8 cellular contexts compared by ENCODE assay signal in the genomic region with DNA sequence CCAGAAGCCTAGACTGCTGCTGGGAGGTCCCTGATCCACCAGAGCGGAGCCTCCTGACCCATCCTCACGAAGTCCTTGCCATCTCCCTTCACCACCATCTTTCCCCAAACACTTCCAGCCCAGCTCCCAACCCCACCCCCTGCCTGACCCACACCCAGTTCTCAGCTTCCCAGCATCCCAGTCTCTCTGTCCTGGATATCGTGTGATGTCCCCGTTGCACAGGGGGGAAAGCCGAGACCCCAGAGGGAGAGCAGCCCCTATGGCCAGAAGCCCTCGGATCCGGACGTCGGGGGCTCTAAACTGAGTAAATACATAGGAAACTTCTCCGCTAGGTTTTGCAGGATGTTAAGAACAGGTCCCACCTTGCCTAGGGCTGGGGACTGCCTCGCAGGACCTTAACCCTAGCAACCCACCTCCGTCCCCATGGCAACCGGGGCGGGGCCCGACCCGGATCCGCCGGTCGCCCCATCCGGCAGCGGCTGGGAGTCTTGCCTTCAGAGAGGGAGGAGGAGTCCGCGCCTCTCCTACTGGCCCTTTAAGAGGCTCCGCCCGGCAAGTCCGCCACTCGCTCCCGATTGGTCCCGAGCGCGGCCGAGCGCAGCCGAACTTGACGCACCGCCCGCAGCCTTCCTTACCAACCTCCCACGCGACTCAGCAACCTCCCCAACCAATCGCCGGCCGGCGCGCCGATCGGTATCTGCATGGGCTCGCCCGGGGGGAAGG. TPM values are rescaled to one million over a fixed set of nuclear protein-coding genes. Genes with fewer than 3 reads are reported as not detected.
DNase-seq lines count a peak whose midpoint lies in the region; ATAC-seq, FAIRE-seq and TF ChIP-seq lines count a peak whose summit lies in the region.

No MANE protein-coding gene starts in this region.

- H3K4me1 ChIP-seq in OCI-LY7 (ENCODE audit: insufficient read depth, low read length, poor library complexity, severe bottlenecking) (peaks cover 6% of the 10 kb centered on the region), mononuclear cell (ENCODE audit: insufficient read depth, low read length) (peaks cover 20% of the 10 kb centered on the region)

- CTCF ChIA-PET in OCI-LY7 (lab: Charles Lee; ENCODE audit: unreplicated experiment) = no interaction called here

- no peaks in the 10 kb centered on the region for H4K20me1 ChIP-seq in OCI-LY7 (ENCODE audit: insufficient read depth, low read length)

- peaks cover 6% of the 10 kb centered on the region for H3K36me3 Mint-ChIP-seq in IgD-negative memory B cell

- intact Hi-C loops in OCI-LY7 (cut with micrococcal nuclease; ENCODE audit: unreplicated experiment) = loop anchor here (1.0 to 5.0 kb wide), 2 partner anchors 15 to 65 kb away; partner anchors contain the start of genes FZR1 and MFSD12

- no peaks in the 10 kb centered on the region for H3K9me2 ChIP-seq in OCI-LY7 (ENCODE audit: insufficient read depth, low read length)

- no peak for TF ChIP-seq CTCF in D721Med (IDR thresholded peaks at IDR 0.05; ENCODE audit: insufficient read depth, missing control alignments)
- TF ChIP-seq CTCF in OCI-LY7 (conservative IDR thresholded peaks at IDR 0.05; ENCODE audit: low read length) = no peak
- TF ChIP-seq CTCF in epithelial cell of esophagus (IDR thresholded peaks at IDR 0.05; ENCODE audit: insufficient read depth, low read depth, low read length, missing control alignments) = no peak

- POLR2A ChIA-PET in OCI-LY7 (lab: Charles Lee) = no interaction called here

- H3K9me3 ChIP-seq in OCI-LY7 (ENCODE audit: low read length) (no peaks in the 10 kb centered on the region), mononuclear cell (ENCODE audit: low read depth, low read length) (no peaks in the 10 kb centered on the region)

- no peaks in the 10 kb centered on the region for H3K27me3 Mint-ChIP-seq in IgD-negative memory B cell

- H3K27ac Mint-ChIP-seq in IgD-negative memory B cell = peak overlapping the region; percentile 19 to 92 (median 25)

- H3K9me3 Mint-ChIP-seq in IgD-negative memory B cell = no peaks in the 10 kb centered on the region

- peaks cover 5% of the 10 kb centered on the region; the same call in 1 of the 2 replicates for H3K79me2 ChIP-seq in OCI-LY7 (ENCODE audit: insufficient read depth, low read depth, low read length)

- H3K27me3 ChIP-seq in mononuclear cell (ENCODE audit: insufficient read depth, low read length) = no peaks in the 10 kb centered on the region

- no peak for FAIRE-seq in D721Med (lab: Jason Lieb, UNC)

- peak overlapping the region; percentile 40; the same call in 1 of the 2 replicates for H2AFZ ChIP-seq in OCI-LY7 (ENCODE audit: low read length)

- BruUV-seq in OCI-LY7 (replicated peaks; lab: Mats Ljungman, UMichigan) = no TSS peak

- H3K36me3 ChIP-seq in OCI-LY7 (ENCODE audit: insufficient read depth, low read length) = peaks cover 25% of the 10 kb centered on the region

- peak overlapping the region; percentile 67 to 92 (median 87) for H3K4me3 Mint-ChIP-seq in IgD-negative memory B cell

- peaks cover 5 to 10% (median 8%) of the 10 kb centered on the region in 3 donors for H3K4me1 Mint-ChIP-seq in IgD-negative memory B cell

- H3K4me3 ChIP-seq in OCI-LY7 (ENCODE audit: low read depth, low read length, poor library complexity, severe bottlenecking) (peak overlapping the region; percentile 98), epithelial cell of esophagus (ENCODE audit: low read length) (peak overlapping the region; percentile 49), mononuclear cell (ENCODE audit: low read length) (peak overlapping the region; percentile 33)

- DNase-seq in D721Med (ENCODE audit: insufficient read length, low spot score) (peak; percentile 93), OCI-LY7 (ENCODE audit: low spot score) (peak; percentile 99), activated T-cell treated with anti-CD3 and anti-CD28 coated beads for 4 hours (peak; percentile 98), epithelial cell of esophagus (ENCODE audit: low read depth) (peak; percentile 100)
- DNase-seq in stimulated activated CD8-positive, alpha-beta memory T cell treated with anti-CD3 and anti-CD28 coated beads, Interleukin-2, amount 100 ng/mL, for 1 hour (ENCODE audit: low read depth in 2 of 2) = peak; percentile 99

- H3K4me2 ChIP-seq in OCI-LY7 (ENCODE audit: low read length) = peak overlapping the region; percentile 88

- peak overlapping the region; percentile 12 for H3K27ac ChIP-seq in OCI-LY7 (ENCODE audit: low read depth, low read length, poor library complexity, severe bottlenecking)

- peak; percentile 92 for ATAC-seq in GM21619 (IDR thresholded peaks at IDR 0.05; ENCODE audit: unreplicated experiment)

RNA-seq across cellular contexts. Expression of gene HMG20B, which starts 0.5 kb away (rescaled TPM):
- polyA plus RNA-seq in IgD-negative memory B cell = 49.3 TPM
- total RNA-seq in OCI-LY7 (2014; rRNA removed; shearing (Covaris generic)) = 105 and 119 TPM in 2 replicates
- 91.0 and 108 TPM in 2 replicates for total RNA-seq in OCI-LY7 (2022)
- 34.7 TPM for total RNA-seq in mononuclear cell

RNA-seq across cellular contexts. Expression of gene GIPC3, which starts 13.0 kb away (rescaled TPM):
- polyA plus RNA-seq in IgD-negative memory B cell = not detected
- not detected in 2 replicates for total RNA-seq in OCI-LY7 (2014; rRNA removed; shearing (Covaris generic))
- total RNA-seq in OCI-LY7 (2022) (not detected in 2 replicates), mononuclear cell (0.21 TPM)

RNA-seq across cellular contexts. Expression of gene MFSD12, which starts 14.9 kb away (rescaled TPM):
- 51.9 TPM for polyA plus RNA-seq in IgD-negative memory B cell
- total RNA-seq in OCI-LY7 (2014; rRNA removed; shearing (Covaris generic)) = 74.4 and 79.4 TPM in 2 replicates
- total RNA-seq in OCI-LY7 (2022) = 72.6 and 78.8 TPM in 2 replicates
- 37.8 TPM for total RNA-seq in mononuclear cell

RNA-seq across cellular contexts. Expression of gene TEKTIP1, which starts 33.3 kb away (rescaled TPM):
- polyA plus RNA-seq in IgD-negative memory B cell = not detected
- total RNA-seq in OCI-LY7 (2014; rRNA removed; shearing (Covaris generic)) = 0.44 and 1.1 TPM in 2 replicates
- total RNA-seq in OCI-LY7 (2022) (7.0 and 9.7 TPM in 2 replicates), mononuclear cell (0.84 TPM)

RNA-seq across cellular contexts. Expression of gene TBXA2R, which starts 34.4 kb away (rescaled TPM):
- polyA plus RNA-seq in IgD-negative memory B cell = 3.3 TPM
- total RNA-seq in OCI-LY7 (2014; rRNA removed; shearing (Covaris generic)) = not detected in 2 replicates
- not detected in 2 replicates for total RNA-seq in OCI-LY7 (2022)
- 1.8 TPM for total RNA-seq in mononuclear cell

Comparison
In these comparisons a context has a peak if more than half of its experiments do, and no peak if none do; other contexts are left out.
1. Peak in every context shown above with its lines: DNase-seq, ATAC-seq, H3K4me3 ChIP-seq and H3K27ac ChIP-seq.
2. H3K4me3 ChIP-seq: peak in every context shown above with its lines; median percentile 98 in OCI-LY7; 49 in epithelial cell of esophagus; 33 in mononuclear cell.